ENCODE assay signal across 8 cellular contexts in genomic region chr20:53582574-53583351, GRCh38. TPM values are rescaled to one million over a fixed set of nuclear protein-coding genes. Genes with fewer than 3 reads are reported as not detected.
DNase-seq lines count a peak whose midpoint lies in the region; ATAC-seq and TF ChIP-seq lines count a peak whose summit lies in the region.

No MANE protein-coding gene starts in this region.

- CTCF ChIA-PET in activated CD4-positive, alpha-beta memory T cell treated with anti-CD3 and anti-CD28 coated beads, Interleukin-2, amount 10 ng/mL, durations not matched to agents 7 days and 5 days (lab: Charles Lee) = interaction anchor here (0.6 to 3.3 kb wide), 10 partner anchors 11 to 626 kb away, joined by 3 to 28 read pairs (median 7); partner anchors contain the start of genes PFDN4 and ZNF217

- H3K4me3 Mint-ChIP-seq in IgD-negative memory B cell = peak overlapping the region; percentile 88 to 91 (median 89)
- peak overlapping the region; percentile 78 for H3K4me3 Mint-ChIP-seq in activated CD4-positive, alpha-beta memory T cell treated with anti-CD3 and anti-CD28 coated beads, Interleukin-2, amount 10 ng/mL, durations not matched to agents 7 days and 5 days

- POLR2A ChIA-PET in activated CD4-positive, alpha-beta memory T cell treated with anti-CD3 and anti-CD28 coated beads, Interleukin-2, amount 10 ng/mL, durations not matched to agents 7 days and 5 days (lab: Charles Lee) = interaction anchor here (0.7 to 4.7 kb wide), 16 partner anchors 9 to 357 kb away, joined by 3 to 43 read pairs (median 7); partner anchors contain the start of gene ZNF217

- no peaks in the 10 kb centered on the region for H3K27me3 Mint-ChIP-seq in IgD-negative memory B cell
- no peaks in the 10 kb centered on the region for H3K27me3 Mint-ChIP-seq in activated CD4-positive, alpha-beta memory T cell treated with anti-CD3 and anti-CD28 coated beads, Interleukin-2, amount 10 ng/mL, durations not matched to agents 7 days and 5 days

- H3K27ac ChIP-seq in C4-2B = peak overlapping the region; percentile 77

- H3K4me1 Mint-ChIP-seq in IgD-negative memory B cell = peaks cover 64 to 70% (median 68%) of the 10 kb centered on the region in 3 donors
- H3K4me1 Mint-ChIP-seq in activated CD4-positive, alpha-beta memory T cell treated with anti-CD3 and anti-CD28 coated beads, Interleukin-2, amount 10 ng/mL, durations not matched to agents 7 days and 5 days = peaks cover 90% of the 10 kb centered on the region

- H3K9me3 Mint-ChIP-seq in IgD-negative memory B cell = no peaks in the 10 kb centered on the region
- H3K9me3 Mint-ChIP-seq in activated CD4-positive, alpha-beta memory T cell treated with anti-CD3 and anti-CD28 coated beads, Interleukin-2, amount 10 ng/mL, durations not matched to agents 7 days and 5 days = no peaks in the 10 kb centered on the region

- peak; percentile 52 for DNase-seq in activated CD4-positive, alpha-beta memory T cell treated with anti-CD3 and anti-CD28 coated beads, Interleukin-2, amount 10 ng/mL, durations not matched to agents 7 days and 5 days
- DNase-seq in fibroblast of the conjunctiva (ENCODE audit: low read depth) (peak; percentile 79), putamen (ENCODE audit: low spot score) (peak; percentile 44), NCI-H446 (lab: John Stamatoyannopoulos, UW) (no peak), NCI-H1417 (lab: John Stamatoyannopoulos, UW) (no peak)

- peaks cover 5% of the 10 kb centered on the region for H3K36me3 Mint-ChIP-seq in IgD-negative memory B cell
- peaks cover 69% of the 10 kb centered on the region for H3K36me3 Mint-ChIP-seq in activated CD4-positive, alpha-beta memory T cell treated with anti-CD3 and anti-CD28 coated beads, Interleukin-2, amount 10 ng/mL, durations not matched to agents 7 days and 5 days (ENCODE audit: low read depth)

- no peak for ATAC-seq in GM18867 (IDR thresholded peaks at IDR 0.05; ENCODE audit: unreplicated experiment)

- no peak for TF ChIP-seq CTCF in C4-2B (conservative IDR thresholded peaks at IDR 0.05)

- peak overlapping the region; percentile 87 to 96 (median 95) for H3K27ac Mint-ChIP-seq in IgD-negative memory B cell
- H3K27ac Mint-ChIP-seq in activated CD4-positive, alpha-beta memory T cell treated with anti-CD3 and anti-CD28 coated beads, Interleukin-2, amount 10 ng/mL, durations not matched to agents 7 days and 5 days = peak overlapping the region; percentile 80

RNA-seq across cellular contexts. Expression of gene ZNF217, which starts 10.9 kb away (rescaled TPM):
- 29.9 TPM for polyA plus RNA-seq in IgD-negative memory B cell
- 10 to 100 TPM; 89.5 to 90.4 TPM for total RNA-seq in activated CD4-positive, alpha-beta memory T cell treated with anti-CD3 and anti-CD28 coated beads, Interleukin-2, amount 10 ng/mL, durations not matched to agents 7 days and 5 days

Comparison
In these comparisons a context has a peak if more than half of its experiments do, and no peak if none do; other contexts are left out.
1. DNase-seq: peak in activated CD4-positive, alpha-beta memory T cell treated with anti-CD3 and anti-CD28 coated beads, Interleukin-2, amount 10 ng/mL, durations not matched to agents 7 days and 5 days (single experiment), fibroblast of the conjunctiva (single experiment) and putamen (single experiment); none in NCI-H446 (0 of 2) and NCI-H1417 (0 of 3).